ENCODE assay signal across 1 cellular context in genomic region chr21:43718872-43719747, GRCh38.
TF ChIP-seq lines count a peak whose summit lies in the region.

Gene PDXK, plus strand, starts transcription at chr21:43719129. Its CDS starts 166 bp downstream, at chr21:43719295.

TF ChIP-seq in K562, 482 proteins besides CTCF, POLR2A, EP300 and RAD21 (continued from another document and continues in another):
- peak; percentile 85 for TF ChIP-seq RBFOX2 (IDR thresholded peaks at IDR 0.05; ENCODE audit: low read depth, low read length)
- TF ChIP-seq ZNF23 (CRISPR knock-in tag; IDR thresholded peaks at IDR 0.05), result no peak
- TF ChIP-seq ZBTB43 (CRISPR knock-in tag; IDR thresholded peaks at IDR 0.05), result no peak
- TF ChIP-seq SIX5 (IDR thresholded peaks at IDR 0.05; ENCODE audit: borderline replicate concordance in 1 of 2, insufficient read depth in 1 of 2, low read depth in 1 of 2, low read length in 2 of 2), result no peak
- TF ChIP-seq CC2D1A (IDR thresholded peaks at IDR 0.05), result no peak
- TF ChIP-seq BCLAF1 (IDR thresholded peaks at IDR 0.05; ENCODE audit: borderline replicate concordance in 1 of 2, control insufficient read depth in 1 of 2, low read depth in 2 of 2, low read length in 1 of 2), result no peak
- TF ChIP-seq NONO (IDR thresholded peaks at IDR 0.05; ENCODE audit: low read depth in 2 of 2, low read length in 1 of 2), result peak in 1 of 2 experiments; percentile 93; a peak in 3 of 4 replicates
- TF ChIP-seq PYGO2 (tag; IDR thresholded peaks at IDR 0.05), result no peak
- TF ChIP-seq BHLHE40 (IDR thresholded peaks at IDR 0.05; ENCODE audit: low read length), result peak; percentile 74
- TF ChIP-seq EGR1 (conservative IDR thresholded peaks at IDR 0.05), result peak; percentile 96
- peak; percentile 73 to 76 for TF ChIP-seq NRF1 (conservative IDR thresholded peaks at IDR 0.05 in 1 of 2, IDR thresholded peaks at IDR 0.05 in 1 of 2)
- TF ChIP-seq NFE2 (IDR thresholded peaks at IDR 0.05; ENCODE audit: low read depth), result no peak
- peak; percentile 88 for TF ChIP-seq RBM14 (IDR thresholded peaks at IDR 0.05; ENCODE audit: borderline replicate concordance, insufficient read depth, low read depth, low read length)
- TF ChIP-seq CREB5 (CRISPR knock-in tag; IDR thresholded peaks at IDR 0.05), result no peak
- TF ChIP-seq PCBP1 (IDR thresholded peaks at IDR 0.05; ENCODE audit: low read depth, low read length, poor library complexity, severe bottlenecking), result peak; percentile 92
- peak in 1 of 2 experiments; percentile 33; a peak in 1 of 4 replicates for TF ChIP-seq TEAD1 (CRISPR knock-in tag; IDR thresholded peaks at IDR 0.05)
- peak; percentile 22 for TF ChIP-seq PRDM10 (IDR thresholded peaks at IDR 0.05; ENCODE audit: partially characterized antibody)
- peak; percentile 78 for TF ChIP-seq SAP30 (IDR thresholded peaks at IDR 0.05; ENCODE audit: borderline replicate concordance, insufficient read depth, low read depth, low read length, poor library complexity, severe bottlenecking)
- TF ChIP-seq CHD1 (IDR thresholded peaks at IDR 0.05; ENCODE audit: low read length), result peak; percentile 91
- no peak for TF ChIP-seq KAT8 (IDR thresholded peaks at IDR 0.05; ENCODE audit: low read depth)
- TF ChIP-seq SIN3B (IDR thresholded peaks at IDR 0.05; ENCODE audit: low read depth), result peak; percentile 81; the same call in 1 of the 2 replicates
- TF ChIP-seq ZNF589 (CRISPR knock-in tag; IDR thresholded peaks at IDR 0.05; ENCODE audit: low read depth), result 0 out of 2 replicates have a peak, but pooled peaks have one; percentile 10
- peak; percentile 43; the same call in 1 of the 2 replicates for TF ChIP-seq SPI1 (IDR thresholded peaks at IDR 0.05; ENCODE audit: borderline replicate concordance, low read depth, low read length)
- TF ChIP-seq ZNF124 (CRISPR knock-in tag; IDR thresholded peaks at IDR 0.05), result peak; percentile 67; the same call in 1 of the 2 replicates
- TF ChIP-seq HCFC1 (IDR thresholded peaks at IDR 0.05; ENCODE audit: low read depth, low read length), result no peak
- peak; percentile 81 for TF ChIP-seq TAF1 (IDR thresholded peaks at IDR 0.05; ENCODE audit: control insufficient read depth, extremely low read depth, insufficient read depth, low read length, severe bottlenecking)
- peak; percentile 99 for TF ChIP-seq CREB3L1 (IDR thresholded peaks at IDR 0.05; ENCODE audit: borderline replicate concordance, low read depth)
- TF ChIP-seq ZNF212 (CRISPR knock-in tag; IDR thresholded peaks at IDR 0.05), result 0 out of 2 replicates have a peak, but pooled peaks have one; percentile 43
- TF ChIP-seq FOXP1 (CRISPR knock-in tag; IDR thresholded peaks at IDR 0.05), result peak; percentile 92; the same call in 1 of the 2 replicates
- TF ChIP-seq ARID4B (CRISPR knock-in tag; IDR thresholded peaks at IDR 0.05), result peak; percentile 66; the same call in 1 of the 2 replicates
- peak in 2 of 3 experiments; percentile 1 to 88; a peak in 2 of 6 replicates for TF ChIP-seq ZBTB11 (CRISPR knock-in tag; IDR thresholded peaks at IDR 0.05)
- no peak for TF ChIP-seq PCBP2 (IDR thresholded peaks at IDR 0.05; ENCODE audit: low read depth, low read length, poor library complexity, severe bottlenecking)
- TF ChIP-seq HNRNPLL (IDR thresholded peaks at IDR 0.05; ENCODE audit: low read depth, low read length, poor library complexity, severe bottlenecking), result peak; percentile 61
- TF ChIP-seq VEZF1 (CRISPR knock-in tag; IDR thresholded peaks at IDR 0.05), result peak; percentile 91
- peak; percentile 57 for TF ChIP-seq ZFX (CRISPR knock-in tag; IDR thresholded peaks at IDR 0.05)
